21 cellular contexts compared by ENCODE assay signal in genomic region chr1:171343727-171344472, GRCh38. TPM values are rescaled to one million over a fixed set of nuclear protein-coding genes. Genes with fewer than 3 reads are reported as not detected.
DNase-seq lines count a peak whose midpoint lies in the region; ATAC-seq and TF ChIP-seq lines count a peak whose summit lies in the region.
"Had no signal": no experiment of that assay in that cellular context is flagged by ENCODE, and none has a peak within 500 bp of the region (broad histone marks: within the 10 kb centered on the region; RNA-seq: fewer than 3 reads in every experiment).

No MANE protein-coding gene starts in this region.

- TF ChIP-seq POLR2A in heart left ventricle (IDR thresholded peaks at IDR 0.05) (no peak), body of pancreas (IDR thresholded peaks at IDR 0.05) (no peak)

- H3K36me3 Mint-ChIP-seq in nephron (ENCODE audit: low read depth) (no peaks in the 10 kb centered on the region), WTC11 (peaks cover 23% of the 10 kb centered on the region)
- H3K36me3 Mint-ChIP-seq in activated T-helper 2 cell treated with anti-CD3 and anti-CD28 coated beads, Interferon-gamma antibody, Interleukin-2, Interleukin-4, amounts not matched to agents 10 μg/mL and 5 μg/mL and 100 μg/mL, durations not matched to agents 14 hours and 24 hours and 36 hours (ENCODE audit: low read depth), result no peaks in the 10 kb centered on the region
- H3K36me3 Mint-ChIP-seq: brain had no signal

- DNase-seq in Right ventricle myocardium inferior (ENCODE audit: missing footprints) (no peak), heart left ventricle (no peak), body of pancreas (peak in 3 of 4 donors; percentile 16 to 20 (median 18)), WTC11 (ENCODE audit: low spot score) (no peak)
- DNase-seq in activated T-helper 2 cell treated with anti-CD3 and anti-CD28 coated beads, Interferon-gamma antibody, Interleukin-2, Interleukin-4, amounts not matched to agents 10 μg/mL and 5 μg/mL and 100 μg/mL, durations not matched to agents 14 hours and 24 hours and 36 hours (ENCODE audit: low spot score), result no peak
- DNase-seq: activated CD4-positive, alpha-beta T cell treated with anti-CD3 and anti-CD28 coated beads for 4 hours; effector CD8-positive, alpha-beta T cell; erythroblast; foreskin melanocyte; hippocampal formation; IMR-90; NCI-H2227 treated with DMSO at 0.1 percent for 48 hours; NK-92 treated with Interleukin-12 subunit alpha and Interleukin-12 subunit beta, amount 100 ng/mL, for 24 hours; nucleus accumbens; retina; stimulated activated naive CD8-positive, alpha-beta T cell treated with anti-CD3 and anti-CD28 coated beads, Interleukin-15, amount 100 ng/mL, for 72 hours had no signal

- H3K36me3 ChIP-seq in heart left ventricle (peaks cover 0 to 3% (median 0%) of the 10 kb centered on the region in 9 donors), body of pancreas (replicated peaks in 1 of 2; ENCODE audit: insufficient read depth in 1 of 2, low read depth in 2 of 2) (no peaks in the 10 kb centered on the region)

- H3K4me1 ChIP-seq in heart left ventricle, result no peaks in the 10 kb centered on the region
- peaks cover 14% of the 10 kb centered on the region for H3K4me1 ChIP-seq in body of pancreas

- POLR2A ChIA-PET in WTC11 (lab: Charles Lee), result no interaction called here

- peaks cover 2% of the 10 kb centered on the region for H3K9me3 Mint-ChIP-seq in nephron
- peaks cover 12% of the 10 kb centered on the region for H3K9me3 Mint-ChIP-seq in activated T-helper 2 cell treated with anti-CD3 and anti-CD28 coated beads, Interferon-gamma antibody, Interleukin-2, Interleukin-4, amounts not matched to agents 10 μg/mL and 5 μg/mL and 100 μg/mL, durations not matched to agents 14 hours and 24 hours and 36 hours
- peaks cover 27% of the 10 kb centered on the region for H3K9me3 Mint-ChIP-seq in WTC11

- 77 to 79% (median 77%) methylated on average over 5 of the region's 5 CpGs for WGBS in heart left ventricle, 4 donors
- WGBS in body of pancreas, 2 donors, result 36% methylated on average over 5 of the region's 5 CpGs

- no peaks in the 10 kb centered on the region for H3K27me3 Mint-ChIP-seq in nephron (ENCODE audit: low read depth)
- H3K27me3 Mint-ChIP-seq in activated T-helper 2 cell treated with anti-CD3 and anti-CD28 coated beads, Interferon-gamma antibody, Interleukin-2, Interleukin-4, amounts not matched to agents 10 μg/mL and 5 μg/mL and 100 μg/mL, durations not matched to agents 14 hours and 24 hours and 36 hours (ENCODE audit: low read depth), result no peaks in the 10 kb centered on the region
- no peaks in the 10 kb centered on the region for H3K27me3 Mint-ChIP-seq in WTC11 (ENCODE audit: low read depth)
- H3K27me3 Mint-ChIP-seq: activated naive CD8-positive, alpha-beta T cell; brain; stimulated activated naive CD8-positive, alpha-beta T cell treated with anti-CD3 and anti-CD28 coated beads, Interleukin-15, amount 100 ng/mL, for 72 hours had no signal

- H3K27ac ChIP-seq in heart left ventricle (no peak overlapping the region), body of pancreas (peak overlapping the region in 3 of 4 donors; percentile 35 to 58 (median 51))

- H3K4me3 ChIP-seq in heart left ventricle (no peak overlapping the region), body of pancreas (no peak overlapping the region)

- peak; percentile 23 for ATAC-seq in Right ventricle myocardium inferior
- ATAC-seq in heart left ventricle, result no peak
- no peak for ATAC-seq in body of pancreas
- no peak for ATAC-seq in WTC11
- ATAC-seq in GM21737 (IDR thresholded peaks at IDR 0.05; ENCODE audit: unreplicated experiment), result no peak
- ATAC-seq in GM18498 (IDR thresholded peaks at IDR 0.05; ENCODE audit: unreplicated experiment), result no peak
- ATAC-seq: stimulated activated naive CD8-positive, alpha-beta T cell treated with anti-CD3 and anti-CD28 coated beads, Interleukin-15, amount 100 ng/mL, for 72 hours had no signal

- CTCF ChIA-PET in WTC11 (lab: Charles Lee), result interaction anchor here (1.2 kb wide), 1 partner anchor 16 kb away, joined by 5 read pairs; no protein-coding TSS in a partner anchor

- H3K9me3 ChIP-seq in heart left ventricle, result peaks cover 0 to 12% (median 0%) of the 10 kb centered on the region in 12 donors
- H3K9me3 ChIP-seq in body of pancreas, result no peaks in the 10 kb centered on the region

- intact Hi-C loops in Right ventricle myocardium inferior (cut with DNase I) (no loop called here), heart left ventricle (cut with DNase I) (no loop called here), body of pancreas (cut with DNase I) (no loop called here)
- intact Hi-C loops in activated T-helper 2 cell treated with anti-CD3 and anti-CD28 coated beads, Interferon-gamma antibody, Interleukin-2, Interleukin-4, amounts not matched to agents 10 μg/mL and 5 μg/mL and 100 μg/mL, durations not matched to agents 14 hours and 24 hours and 36 hours (cut with micrococcal nuclease), result no loop called here

- no peak for TF ChIP-seq CTCF in heart left ventricle (IDR thresholded peaks at IDR 0.05)
- TF ChIP-seq CTCF in body of pancreas (IDR thresholded peaks at IDR 0.05), result no peak
- no peak for TF ChIP-seq CTCF in nephron (IDR thresholded peaks at IDR 0.05; ENCODE audit: unreplicated experiment in 3 of 3)
- no peak for TF ChIP-seq CTCF in WTC11 (IDR thresholded peaks at IDR 0.05)

- H3K4me3 Mint-ChIP-seq in nephron, result no peak overlapping the region
- no peak overlapping the region for H3K4me3 Mint-ChIP-seq in activated T-helper 2 cell treated with anti-CD3 and anti-CD28 coated beads, Interferon-gamma antibody, Interleukin-2, Interleukin-4, amounts not matched to agents 10 μg/mL and 5 μg/mL and 100 μg/mL, durations not matched to agents 14 hours and 24 hours and 36 hours (ENCODE audit: low read depth)
- no peak overlapping the region for H3K4me3 Mint-ChIP-seq in WTC11
- H3K4me3 Mint-ChIP-seq: activated naive CD8-positive, alpha-beta T cell; brain; stimulated activated naive CD8-positive, alpha-beta T cell treated with anti-CD3 and anti-CD28 coated beads, Interleukin-15, amount 100 ng/mL, for 72 hours had no signal

- H3K4me1 Mint-ChIP-seq in nephron (peaks cover 7% of the 10 kb centered on the region), WTC11 (no peaks in the 10 kb centered on the region)
- no peaks in the 10 kb centered on the region for H3K4me1 Mint-ChIP-seq in activated T-helper 2 cell treated with anti-CD3 and anti-CD28 coated beads, Interferon-gamma antibody, Interleukin-2, Interleukin-4, amounts not matched to agents 10 μg/mL and 5 μg/mL and 100 μg/mL, durations not matched to agents 14 hours and 24 hours and 36 hours (ENCODE audit: low read depth)
- H3K4me1 Mint-ChIP-seq: brain; stimulated activated naive CD8-positive, alpha-beta T cell treated with anti-CD3 and anti-CD28 coated beads, Interleukin-15, amount 100 ng/mL, for 72 hours had no signal

- H3K27me3 ChIP-seq in heart left ventricle (no peaks in the 10 kb centered on the region), body of pancreas (no peaks in the 10 kb centered on the region)

- H3K27ac Mint-ChIP-seq in nephron (peak overlapping the region; percentile 31 to 93 (median 81)), WTC11 (no peak overlapping the region)
- H3K27ac Mint-ChIP-seq in activated T-helper 2 cell treated with anti-CD3 and anti-CD28 coated beads, Interferon-gamma antibody, Interleukin-2, Interleukin-4, amounts not matched to agents 10 μg/mL and 5 μg/mL and 100 μg/mL, durations not matched to agents 14 hours and 24 hours and 36 hours, result no peak overlapping the region
- H3K27ac Mint-ChIP-seq: activated naive CD8-positive, alpha-beta T cell; brain; stimulated activated naive CD8-positive, alpha-beta T cell treated with anti-CD3 and anti-CD28 coated beads, Interleukin-15, amount 100 ng/mL, for 72 hours had no signal

TF ChIP-seq in WTC11, 78 proteins besides CTCF, POLR2A, EP300 and RAD21 (continues in another document):
- TF ChIP-seq SMAD3 (CRISPR knock-in tag; IDR thresholded peaks at IDR 0.05; ENCODE audit: borderline replicate concordance), result no peak
- TF ChIP-seq FOXJ3 (CRISPR knock-in tag; IDR thresholded peaks at IDR 0.05; ENCODE audit: borderline replicate concordance), result no peak
- no peak for TF ChIP-seq E2F1 (CRISPR knock-in tag; IDR thresholded peaks at IDR 0.05)
- no peak for TF ChIP-seq USF1 (CRISPR knock-in tag; IDR thresholded peaks at IDR 0.05)
- TF ChIP-seq NR2C2 (CRISPR knock-in tag; IDR thresholded peaks at IDR 0.05), result no peak
- no peak for TF ChIP-seq IRF1 (CRISPR knock-in tag; IDR thresholded peaks at IDR 0.05)
- TF ChIP-seq GTF2I (CRISPR knock-in tag; conservative IDR thresholded peaks at IDR 0.05), result no peak
- no peak for TF ChIP-seq IRF2 (CRISPR knock-in tag; IDR thresholded peaks at IDR 0.05; ENCODE audit: borderline replicate concordance, low read depth)
- TF ChIP-seq ZBTB21 (CRISPR knock-in tag; IDR thresholded peaks at IDR 0.05; ENCODE audit: borderline replicate concordance), result no peak

RNA-seq across cellular contexts. Expression of gene FMO4, which starts 29.9 kb away (rescaled TPM):
- total RNA-seq in Right ventricle myocardium inferior (2.7 TPM), heart left ventricle (10 to 100 TPM in 1 of 9 donors, 1 to 10 TPM in 8; 2.7 to 10.1 (median 5.9) TPM), body of pancreas (1 to 10 TPM in 1 of 2 donors, under 1 TPM in 1; 0.99 to 4.4 TPM), WTC11 (2021) (1.8 to 3.8 TPM (median 3.6 TPM) in 3 replicates)
- 1 to 10 TPM; 1.9 to 4.9 TPM for polyA plus RNA-seq in heart left ventricle
- 1.5 and 1.8 TPM in 2 replicates for total RNA-seq in activated T-helper 2 cell treated with anti-CD3 and anti-CD28 coated beads, Interferon-gamma antibody, Interleukin-2, Interleukin-4, amounts not matched to agents 10 μg/mL and 5 μg/mL and 100 μg/mL, durations not matched to agents 14 hours and 24 hours and 36 hours

Comparison
In these comparisons a context has a peak if more than half of its experiments do, and no peak if none do; other contexts are left out.
1. DNase-seq: peak in body of pancreas (3 of 4); none in Right ventricle myocardium inferior (single experiment), heart left ventricle (0 of 5), activated T-helper 2 cell treated with anti-CD3 and anti-CD28 coated beads, Interferon-gamma antibody, Interleukin-2, Interleukin-4, amounts not matched to agents 10 μg/mL and 5 μg/mL and 100 μg/mL, durations not matched to agents 14 hours and 24 hours and 36 hours (single experiment) and WTC11 (single experiment).
2. H3K27ac ChIP-seq: peak in body of pancreas (3 of 4); none in heart left ventricle (0 of 12).
3. H3K27ac Mint-ChIP-seq: peak in nephron (3 of 3); none in activated T-helper 2 cell treated with anti-CD3 and anti-CD28 coated beads, Interferon-gamma antibody, Interleukin-2, Interleukin-4, amounts not matched to agents 10 μg/mL and 5 μg/mL and 100 μg/mL, durations not matched to agents 14 hours and 24 hours and 36 hours (single experiment) and WTC11 (single experiment).